Comparison of ENCODE assay signal across 28 cellular contexts in genomic region chr9:104934686-104935413, GRCh38. TPM values are rescaled to one million over a fixed set of nuclear protein-coding genes. Genes with fewer than 3 reads are reported as not detected.
A peak's percentile ranks its signal among the peaks of the same experiment; 100 is the strongest.
DNase-seq lines count a peak whose midpoint lies in the region; ATAC-seq and TF ChIP-seq lines count a peak whose summit lies in the region.
"Had no signal": no experiment of that assay in that cellular context is flagged by ENCODE, and none has a peak within 500 bp of the region (broad histone marks: within the 10 kb centered on the region; RNA-seq: fewer than 3 reads in every experiment).

No MANE protein-coding gene starts in this region.

- H4K5ac ChIP-seq in H9 (ENCODE audit: insufficient read length, low read depth, low read length), result no peak overlapping the region

- H3K23ac ChIP-seq in H9 (ENCODE audit: insufficient read length, low read depth, low read length), result no peak overlapping the region

- no peak overlapping the region for H3K56ac ChIP-seq in H9 (ENCODE audit: insufficient read length, low read depth, low read length)

- H3K27me3 Mint-ChIP-seq in H9 (ENCODE audit: low read depth) (peaks cover 3% of the 10 kb centered on the region; the same call in 1 of the 2 replicates), naive B cell (no peaks in the 10 kb centered on the region)
- H3K27me3 Mint-ChIP-seq: activated B cell treated with CpG ODN at 0.5 μM for 24 hours; CD4-positive, alpha-beta memory T cell; progenitor cell of endocrine pancreas; stimulated activated naive B cell treated with anti-CD40 and anti-IgM and Interleukin-4, amounts not matched to agents 10 μg/mL and 1 μg/mL and 100 μg/mL, for 72 hours had no signal

- no peak overlapping the region for H4K8ac ChIP-seq in H9 (replicated peaks; ENCODE audit: insufficient read length, low read depth, low read length)

- no peaks in the 10 kb centered on the region for H4K20me1 ChIP-seq in BLaER1 treated with 17β-estradiol and CSF1 and Interleukin-3, amounts not matched to agents 10 nM and 100 nM
- no peaks in the 10 kb centered on the region for H4K20me1 ChIP-seq in H9 (ENCODE audit: control insufficient read depth, insufficient read depth, insufficient read length)

- ATAC-seq in naive B cell (ENCODE audit: low read depth in 2 of 2) (peak; percentile 33 to 40), HG03460 (IDR thresholded peaks at IDR 0.05; ENCODE audit: unreplicated experiment) (no peak), HG02973 (IDR thresholded peaks at IDR 0.05; ENCODE audit: unreplicated experiment) (no peak), foreskin keratinocyte (no peak), aorta (ENCODE audit: low FRiP score) (no peak)
- ATAC-seq: body of pancreas; esophagus mucosa; mucosa of descending colon; stimulated activated naive B cell treated with anti-CD40 and anti-IgM and Interleukin-4, amounts not matched to agents 10 μg/mL and 1 μg/mL and 100 μg/mL, for 72 hours had no signal

- no peak overlapping the region for H2BK5ac ChIP-seq in H9 (ENCODE audit: insufficient read length, low read length)

- no peak overlapping the region for H2BK120ac ChIP-seq in H9 (ENCODE audit: low read depth, low read length, poor library complexity, severe bottlenecking)

- H3K79me2 ChIP-seq in H9 (ENCODE audit: insufficient read depth, low read length), result no peaks in the 10 kb centered on the region

- peak overlapping the region in 4 of 11 experiments; percentile 2 to 20 (median 8); a peak in 4 of 22 replicates for H3K27ac ChIP-seq in BLaER1 treated with 17β-estradiol and CSF1 and Interleukin-3, amounts not matched to agents 10 nM and 100 nM
- H3K27ac ChIP-seq in H9 (ENCODE audit: insufficient read length, low read depth, low read length) (no peak overlapping the region), foreskin keratinocyte (no peak overlapping the region), aorta (ENCODE audit: low read depth in 1 of 2, low read length in 2 of 2) (no peak overlapping the region)
- H3K27ac ChIP-seq: body of pancreas, neural progenitor cell, PC-9, SJSA1, testis had no signal

- no peak for DNase-seq in H9
- DNase-seq in adipocyte (ENCODE audit: low read depth), result peak; percentile 59
- no peak for DNase-seq in naive B cell
- no peak for DNase-seq in foreskin keratinocyte
- DNase-seq in aorta, result no peak
- DNase-seq: activated B cell treated with CpG ODN at 0.5 μM for 24 hours; activated CD4-positive, alpha-beta T cell treated with anti-CD3 and anti-CD28 coated beads, Interleukin-2, amount 50 U/mL, for 48 hours; activated effector memory CD4-positive, alpha-beta T cell treated with Interleukin-2 at 50 U/mL for 16 hours; activated naive CD8-positive, alpha-beta T cell treated with anti-CD3 and anti-CD28 coated beads, Interleukin-2, amount 10 ng/mL, durations not matched to agents 7 days and 5 days; body of pancreas; CD4-positive, alpha-beta memory T cell; effector CD4-positive, alpha-beta T cell; Kasumi-1; mucosa of descending colon; NCI-H1092; NCI-H1930; PC-9; stimulated activated naive B cell treated with anti-CD40 and anti-IgM and Interleukin-4, amounts not matched to agents 10 μg/mL and 1 μg/mL and 100 μg/mL, for 72 hours; T-helper 2 cell; testis had no signal

- H3K4me1 ChIP-seq in BLaER1 treated with 17β-estradiol and CSF1 and Interleukin-3, amounts not matched to agents 10 nM and 100 nM, result peaks cover 20 to 43% (median 34%) of the 10 kb centered on the region in 10 experiments
- H3K4me1 ChIP-seq in H9 (ENCODE audit: insufficient read depth, low read length) (peaks cover 5% of the 10 kb centered on the region; the same call in 1 of the 2 replicates), adipocyte (ENCODE audit: control insufficient read depth, insufficient read depth, low read length) (peaks cover 26% of the 10 kb centered on the region), foreskin keratinocyte (no peaks in the 10 kb centered on the region), aorta (ENCODE audit: control insufficient read depth in 1 of 2, insufficient read depth in 2 of 2, low read length in 2 of 2) (no peaks in the 10 kb centered on the region)
- H3K4me1 ChIP-seq: body of pancreas, testis had no signal

- no CpG with 5 or more reads among the region's 2 CpGs for WGBS in H9 (ENCODE audit: extremely low coverage, insufficient read length, low lambda C conversion rate)
- 49 to 58% methylated on average over 2 of the region's 2 CpGs for WGBS in aorta, 2 donors

- no peak overlapping the region for H3K18ac ChIP-seq in H9 (ENCODE audit: insufficient read length, low read depth, low read length)

- no peak overlapping the region for H3K9ac ChIP-seq in BLaER1 treated with 17β-estradiol and CSF1 and Interleukin-3, amounts not matched to agents 10 nM and 100 nM
- H3K9ac ChIP-seq in H9 (ENCODE audit: extremely low read depth, insufficient read length, low read length), result no peak overlapping the region
- H3K9ac ChIP-seq in adipocyte (ENCODE audit: low read length), result no peak overlapping the region
- H3K9ac ChIP-seq: neural progenitor cell had no signal

- no peaks in the 10 kb centered on the region for H3K9me3 Mint-ChIP-seq in H9
- H3K9me3 Mint-ChIP-seq in naive B cell, result peaks cover 0 to 4% (median 0%) of the 10 kb centered on the region in 7 donors
- H3K9me3 Mint-ChIP-seq: activated B cell treated with CpG ODN at 0.5 μM for 24 hours; activated naive CD8-positive, alpha-beta T cell treated with anti-CD3 and anti-CD28 coated beads, Interleukin-2, amount 10 ng/mL, durations not matched to agents 7 days and 5 days; CD4-positive, alpha-beta memory T cell; neural progenitor cell; stimulated activated naive B cell treated with anti-CD40 and anti-IgM and Interleukin-4, amounts not matched to agents 10 μg/mL and 1 μg/mL and 100 μg/mL, for 72 hours had no signal

- no peak overlapping the region for H3K4me3 ChIP-seq in BLaER1 treated with 17β-estradiol and CSF1 and Interleukin-3, amounts not matched to agents 10 nM and 100 nM
- H3K4me3 ChIP-seq in adipocyte (ENCODE audit: low read length) (no peak overlapping the region), aorta (ENCODE audit: low read length in 2 of 2) (no peak overlapping the region)
- H3K4me3 ChIP-seq: body of pancreas, mucosa of descending colon, neural progenitor cell, PC-9, SJSA1, smooth muscle cell, testis had no signal

- no peaks in the 10 kb centered on the region for H3K23me2 ChIP-seq in H9 (ENCODE audit: insufficient read length, low read depth, low read length, poor library complexity, severe bottlenecking)

- TF ChIP-seq CTCF in H9 (conservative IDR thresholded peaks at IDR 0.05), result no peak
- no peak for TF ChIP-seq CTCF in foreskin keratinocyte (conservative IDR thresholded peaks at IDR 0.05)

- no peak overlapping the region for H2AK5ac ChIP-seq in H9 (ENCODE audit: insufficient read length, low read length)

- H3K36me3 Mint-ChIP-seq in H9 (ENCODE audit: insufficient read depth in 1 of 3, low read depth in 3 of 3) (no peaks in the 10 kb centered on the region), naive B cell (no peaks in the 10 kb centered on the region)
- H3K36me3 Mint-ChIP-seq: activated naive CD8-positive, alpha-beta T cell treated with anti-CD3 and anti-CD28 coated beads, Interleukin-2, amount 10 ng/mL, durations not matched to agents 7 days and 5 days; CD4-positive, alpha-beta memory T cell; neural progenitor cell; stimulated activated naive B cell treated with anti-CD40 and anti-IgM and Interleukin-4, amounts not matched to agents 10 μg/mL and 1 μg/mL and 100 μg/mL, for 72 hours had no signal

- no peaks in the 10 kb centered on the region for H3K36me3 ChIP-seq in BLaER1 treated with 17β-estradiol and CSF1 and Interleukin-3, amounts not matched to agents 10 nM and 100 nM
- H3K36me3 ChIP-seq in adipocyte (ENCODE audit: control insufficient read depth, insufficient read depth, low read length, severe bottlenecking), result no peaks in the 10 kb centered on the region
- no peaks in the 10 kb centered on the region for H3K36me3 ChIP-seq in aorta (ENCODE audit: control insufficient read depth in 1 of 2, insufficient read depth in 2 of 2, low read length in 1 of 2)
- H3K36me3 ChIP-seq: neural progenitor cell, SJSA1 had no signal

- no peak overlapping the region for H3K14ac ChIP-seq in H9 (ENCODE audit: insufficient read depth, low read length)

- H3K4me3 Mint-ChIP-seq in H9 (no peak overlapping the region), naive B cell (no peak overlapping the region)
- H3K4me3 Mint-ChIP-seq: activated B cell treated with CpG ODN at 0.5 μM for 24 hours; activated naive CD8-positive, alpha-beta T cell treated with anti-CD3 and anti-CD28 coated beads, Interleukin-2, amount 10 ng/mL, durations not matched to agents 7 days and 5 days; CD4-positive, alpha-beta memory T cell; neural progenitor cell; stimulated activated naive B cell treated with anti-CD40 and anti-IgM and Interleukin-4, amounts not matched to agents 10 μg/mL and 1 μg/mL and 100 μg/mL, for 72 hours had no signal

- H3K4me2 ChIP-seq in BLaER1 treated with 17β-estradiol and CSF1 and Interleukin-3, amounts not matched to agents 10 nM and 100 nM, result peak overlapping the region; percentile 32 to 74 (median 50)
- no peak overlapping the region for H3K4me2 ChIP-seq in H9 (ENCODE audit: insufficient read depth, insufficient read length, low read length)
- H3K4me2 ChIP-seq: PC-9, smooth muscle cell had no signal

- H2AFZ ChIP-seq in H9 (ENCODE audit: low read length), result no peak overlapping the region
- H2AFZ ChIP-seq: neural progenitor cell, PC-9 had no signal

- H2BK20ac ChIP-seq in H9 (ENCODE audit: low read depth, low read length, poor library complexity, severe bottlenecking), result no peak overlapping the region

- no peak overlapping the region for H4K91ac ChIP-seq in H9 (ENCODE audit: insufficient read length, low read depth, low read length)

- H3T11ph ChIP-seq in H9 (ENCODE audit: low read length), result no peak overlapping the region

- H3K79me1 ChIP-seq in H9 (ENCODE audit: insufficient read depth, low read depth, low read length, poor library complexity, severe bottlenecking), result no peaks in the 10 kb centered on the region

- H3K9me3 ChIP-seq in BLaER1 treated with 17β-estradiol and CSF1 and Interleukin-3, amounts not matched to agents 10 nM and 100 nM (replicated peaks in 1 of 11), result no peaks in the 10 kb centered on the region
- H3K9me3 ChIP-seq in H9 (ENCODE audit: control insufficient read depth, low read depth, low read length), result no peaks in the 10 kb centered on the region
- H3K9me3 ChIP-seq in adipocyte (ENCODE audit: control insufficient read depth, low read length), result no peaks in the 10 kb centered on the region
- no peaks in the 10 kb centered on the region for H3K9me3 ChIP-seq in aorta (ENCODE audit: control insufficient read depth, low read length)
- H3K9me3 ChIP-seq: body of pancreas, mucosa of descending colon, SJSA1, testis had no signal

- H3K4me1 Mint-ChIP-seq in H9, result peaks cover 23 to 27% of the 10 kb centered on the region in 2 experiments
- H3K4me1 Mint-ChIP-seq in naive B cell, result peaks cover 12 to 19% (median 13%) of the 10 kb centered on the region in 3 donors

- H2BK15ac ChIP-seq in H9 (ENCODE audit: low read depth, low read length), result no peak overlapping the region

- no peak overlapping the region for H2BK12ac ChIP-seq in H9 (ENCODE audit: insufficient read length, low read depth, low read length)

- intact Hi-C loops in aorta (cut with DNase I), result no loop called here

- no peaks in the 10 kb centered on the region for H3K27me3 ChIP-seq in BLaER1 treated with 17β-estradiol and CSF1 and Interleukin-3, amounts not matched to agents 10 nM and 100 nM
- H3K27me3 ChIP-seq in H9 (ENCODE audit: insufficient read depth, low read length), result no peaks in the 10 kb centered on the region
- H3K27me3 ChIP-seq in adipocyte (replicated peaks; ENCODE audit: control insufficient read depth, insufficient read depth, low read length), result no peaks in the 10 kb centered on the region
- H3K27me3 ChIP-seq in foreskin keratinocyte, result no peaks in the 10 kb centered on the region
- no peaks in the 10 kb centered on the region for H3K27me3 ChIP-seq in aorta (ENCODE audit: control insufficient read depth in 1 of 2, insufficient read depth in 2 of 2, low read length in 1 of 2)
- H3K27me3 ChIP-seq: body of pancreas, neural progenitor cell, SJSA1, testis had no signal

- H3K27ac Mint-ChIP-seq in H9 (peak overlapping the region in 2 of 3 experiments; percentile 25 to 81; a peak in 2 of 7 replicates), naive B cell (no peak overlapping the region)
- H3K27ac Mint-ChIP-seq: activated B cell treated with CpG ODN at 0.5 μM for 24 hours; activated naive CD8-positive, alpha-beta T cell treated with anti-CD3 and anti-CD28 coated beads, Interleukin-2, amount 10 ng/mL, durations not matched to agents 7 days and 5 days; neural progenitor cell; progenitor cell of endocrine pancreas; stimulated activated naive B cell treated with anti-CD40 and anti-IgM and Interleukin-4, amounts not matched to agents 10 μg/mL and 1 μg/mL and 100 μg/mL, for 72 hours had no signal

- no peak overlapping the region for H3K4ac ChIP-seq in H9 (ENCODE audit: low read depth, low read length)

RNA-seq across cellular contexts. Expression of gene ABCA1, which starts 6.9 kb away (rescaled TPM):
- total RNA-seq in H9 (2021) (16.2 and 16.6 TPM in 2 replicates), foreskin keratinocyte (24.3 and 24.5 TPM in 2 replicates), aorta (10 to 100 TPM; 26.3 to 44.7 TPM)
- polyA plus RNA-seq in naive B cell (ENCODE audit: low read depth in 6 of 6) (1 to 10 TPM; 3.0 to 8.4 (median 7.1) TPM), foreskin keratinocyte (2.2 and 2.6 TPM in 2 replicates), aorta (10 to 100 TPM in 1 of 2 donors, 1 to 10 TPM in 1; 5.4 to 13.2 TPM)

Comparison
In these comparisons a context has a peak if more than half of its experiments do, and no peak if none do; other contexts are left out.
1. H3K27ac Mint-ChIP-seq: peak in H9 (2 of 3); none in naive B cell (0 of 6).
2. ATAC-seq: peak in naive B cell (2 of 2); none in HG03460 (single experiment), HG02973 (single experiment), foreskin keratinocyte (single experiment) and aorta (single experiment).